ENCODE assay signal across 1 cellular context in the genomic region with DNA sequence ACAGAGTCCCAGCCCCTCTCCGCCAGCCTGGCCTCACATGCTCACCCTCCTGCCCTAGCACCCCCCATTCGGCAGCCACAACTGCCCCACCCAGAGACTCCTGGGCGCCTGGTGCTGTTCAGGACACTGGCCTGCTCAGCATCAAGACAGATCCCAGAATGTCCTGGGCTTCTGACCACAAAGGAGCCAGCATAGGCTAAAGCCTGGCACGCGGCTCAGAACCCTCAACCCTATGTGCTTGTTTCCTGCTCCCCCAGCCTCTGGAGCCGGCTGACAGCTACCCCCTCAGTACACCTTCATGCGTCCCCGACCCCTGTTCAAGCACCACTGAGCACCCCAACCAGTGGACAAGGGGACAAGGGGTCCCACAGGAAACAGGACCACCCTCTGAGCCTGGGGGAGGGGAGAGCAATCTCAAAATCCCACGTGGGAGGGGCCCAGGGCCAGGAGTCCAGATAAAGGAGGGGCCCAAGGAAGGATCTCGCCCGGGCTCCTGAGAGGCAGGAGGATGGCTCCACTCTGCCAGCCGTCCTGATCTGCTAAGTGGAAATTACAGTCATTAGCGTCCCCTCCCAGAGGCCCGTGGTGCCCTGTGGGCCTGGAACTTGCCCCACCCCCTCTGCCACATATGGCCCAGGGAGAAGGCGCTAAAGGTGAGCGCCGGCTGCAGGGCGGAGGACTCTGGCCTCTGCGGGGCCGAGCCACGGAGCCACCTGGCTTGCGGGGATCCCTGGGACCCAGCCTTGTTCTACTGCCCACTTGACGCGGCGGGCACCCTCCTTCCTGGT.
TF ChIP-seq lines count a peak whose summit lies in the region.

No MANE protein-coding gene starts in this region.

TF ChIP-seq in K562, 482 proteins besides CTCF, POLR2A, EP300 and RAD21 (continued from another document):
- TF ChIP-seq PTBP1 (IDR thresholded peaks at IDR 0.05; ENCODE audit: low read depth, low read length) (no peak), CSDE1 (IDR thresholded peaks at IDR 0.05) (no peak), FOSL1 (tag; conservative IDR thresholded peaks at IDR 0.05) (no peak), CREB1 (IDR thresholded peaks at IDR 0.05) (no peak), CREB1 (CRISPR knock-in tag; IDR thresholded peaks at IDR 0.05) (no peak), ZC3H8 (IDR thresholded peaks at IDR 0.05) (no peak), POLR3A (IDR thresholded peaks at IDR 0.05; ENCODE audit: borderline replicate concordance, extremely low read depth, insufficient read depth, insufficient read length) (no peak), EP400 (IDR thresholded peaks at IDR 0.05) (no peak), ZNF507 (tag; conservative IDR thresholded peaks at IDR 0.05) (no peak)
TF ChIP-seq in K562: peak in this region for 0.
